ENCODE assay signal across 19 cellular contexts in the genomic region with DNA sequence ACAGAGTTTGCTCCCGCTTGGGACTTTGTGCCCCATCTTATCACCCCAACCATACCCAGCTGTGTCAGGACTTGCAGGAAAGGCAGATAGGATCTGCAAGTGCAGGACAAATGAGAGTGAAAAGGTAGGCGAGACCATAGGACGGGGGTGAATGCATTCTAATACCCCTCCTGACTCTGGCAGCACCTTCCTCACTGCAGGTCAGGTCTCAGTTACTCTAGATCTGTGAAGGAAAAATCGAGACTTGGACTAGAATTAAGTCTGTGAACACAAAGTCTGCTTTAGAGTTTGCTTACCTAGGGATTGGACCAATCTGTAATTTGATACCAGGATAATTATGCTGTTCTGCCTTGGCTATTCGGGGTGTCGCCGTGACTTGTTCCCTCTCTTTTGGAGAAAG. TPM values are rescaled to one million over a fixed set of nuclear protein-coding genes. Genes with fewer than 3 reads are reported as not detected.
A peak's percentile ranks its signal among the peaks of the same experiment; 100 is the strongest.
DNase-seq lines count a peak whose midpoint lies in the region; ATAC-seq and TF ChIP-seq lines count a peak whose summit lies in the region.
"Had no signal": no experiment of that assay in that cellular context is flagged by ENCODE, and none has a peak within 500 bp of the region (broad histone marks: within the 10 kb centered on the region; RNA-seq: fewer than 3 reads in every experiment).

No MANE protein-coding gene starts in this region.

- TF ChIP-seq CTCF in GM23338 (conservative IDR thresholded peaks at IDR 0.05; ENCODE audit: low read depth in 2 of 2) (no peak), RWPE1 (conservative IDR thresholded peaks at IDR 0.05; ENCODE audit: low read depth) (no peak), mammary epithelial cell (conservative IDR thresholded peaks at IDR 0.05 in 1 of 2, IDR thresholded peaks at IDR 0.05 in 1 of 2; ENCODE audit: extremely low read depth in 1 of 2, insufficient read depth in 1 of 2, low read depth in 1 of 2, low read length in 2 of 2) (no peak), parathyroid adenoma (IDR thresholded peaks at IDR 0.05) (no peak)

- H4K20me1 ChIP-seq in GM23338 (replicated peaks; ENCODE audit: insufficient read depth) (no peaks in the 10 kb centered on the region), mammary epithelial cell (ENCODE audit: insufficient read depth, low read length) (no peaks in the 10 kb centered on the region)

- POLR2A ChIA-PET in RWPE1 (lab: Yijun Ruan, JAX; ENCODE audit: low non-redundant PET), result no interaction called here

- no peak overlapping the region for H3K4me3 Mint-ChIP-seq in GM23338
- H3K4me3 Mint-ChIP-seq: CD4-positive, alpha-beta memory T cell; HFFc6 had no signal

- in situ Hi-C loops in mammary epithelial cell (cut with MboI; ENCODE audit: low sequenced_read_pairs in 2 of 2), result no loop called here

- H3K9ac ChIP-seq in mammary epithelial cell (ENCODE audit: insufficient read depth, low read length) (no peak overlapping the region), parathyroid adenoma (no peak overlapping the region)

- 53% methylated on average over 7 of the region's 7 CpGs for WGBS in mammary epithelial cell (ENCODE audit: low coverage, missing lambda C conversion rate)

- H2AFZ ChIP-seq in GM23338 (no peak overlapping the region), mammary epithelial cell (ENCODE audit: low read depth, low read length) (peak overlapping the region; percentile 6), parathyroid adenoma (peak overlapping the region; percentile 76)

- H3K27ac Mint-ChIP-seq in GM23338, result 0 out of 2 replicates have a peak overlapping the region, but pooled peaks have one; percentile 24
- H3K27ac Mint-ChIP-seq: CD4-positive, alpha-beta memory T cell; HFFc6 had no signal

- no peaks in the 10 kb centered on the region for H3K27me3 ChIP-seq in GM23338 (ENCODE audit: insufficient read depth)
- H3K27me3 ChIP-seq in mammary epithelial cell (ENCODE audit: insufficient read depth, low read length), result no peaks in the 10 kb centered on the region
- no peaks in the 10 kb centered on the region for H3K27me3 ChIP-seq in parathyroid adenoma (ENCODE audit: control insufficient read depth, insufficient read depth, low read length)
- no peaks in the 10 kb centered on the region for H3K27me3 ChIP-seq in effector memory CD4-positive, alpha-beta T cell (replicated peaks; ENCODE audit: control insufficient read depth, insufficient read depth, low read length, poor library complexity, severe bottlenecking)
- H3K27me3 ChIP-seq: BE2C had no signal

- H3K9me3 ChIP-seq in mammary epithelial cell (replicated peaks; ENCODE audit: insufficient read depth, low read length), result no peaks in the 10 kb centered on the region
- no peaks in the 10 kb centered on the region for H3K9me3 ChIP-seq in parathyroid adenoma (ENCODE audit: control insufficient read depth, low read length)
- H3K9me3 ChIP-seq in effector memory CD4-positive, alpha-beta T cell (ENCODE audit: control insufficient read depth, low read length), result no peaks in the 10 kb centered on the region
- H3K9me3 ChIP-seq: A549, BE2C, HAP-1 had no signal

- dilution Hi-C loops in mammary epithelial cell (cut with HindIII; ENCODE audit: low sequenced_read_pairs), result no loop called here

- no peaks in the 10 kb centered on the region for H3K9me3 Mint-ChIP-seq in GM23338
- H3K9me3 Mint-ChIP-seq: CD4-positive, alpha-beta memory T cell; HFFc6 had no signal

- CTCF ChIA-PET in RWPE1 (lab: Yijun Ruan, JAX) (interaction anchor here (0.5 kb wide), 1 partner anchor 14 kb away, joined by 3 read pairs; no protein-coding TSS in a partner anchor), mammary epithelial cell (lab: Charles Lee; ENCODE audit: low non-redundant PET) (interaction anchor here (0.6 kb wide), 1 partner anchor 150 kb away, joined by 3 read pairs; no protein-coding TSS in a partner anchor)

- H3K36me3 ChIP-seq in GM23338 (ENCODE audit: insufficient read depth), result peaks cover 16% of the 10 kb centered on the region
- H3K36me3 ChIP-seq in mammary epithelial cell (ENCODE audit: insufficient read depth, low read length), result peaks cover 37% of the 10 kb centered on the region
- no peaks in the 10 kb centered on the region for H3K36me3 ChIP-seq in parathyroid adenoma (ENCODE audit: control insufficient read depth, insufficient read depth, low read length)
- no peaks in the 10 kb centered on the region for H3K36me3 ChIP-seq in effector memory CD4-positive, alpha-beta T cell (ENCODE audit: control insufficient read depth, insufficient read depth, low read length)

- H3K4me3 ChIP-seq in GM23338 (no peak overlapping the region), mammary epithelial cell (replicated peaks in 1 of 3; ENCODE audit: insufficient read depth in 1 of 3, low read depth in 2 of 3, low read length in 3 of 3) (no peak overlapping the region), parathyroid adenoma (ENCODE audit: low read depth, low read length) (no peak overlapping the region)
- no peak overlapping the region for H3K4me3 ChIP-seq in effector memory CD4-positive, alpha-beta T cell (ENCODE audit: insufficient read depth, low read depth, low read length, poor library complexity, severe bottlenecking)
- H3K4me3 ChIP-seq: A549, HAP-1 had no signal

- H3F3A ChIP-seq in GM23338 (replicated peaks; ENCODE audit: low read depth), result no peaks in the 10 kb centered on the region

- no peak for ATAC-seq in GM23338
- ATAC-seq: A549 had no signal

- H3K79me2 ChIP-seq in GM23338 (replicated peaks; ENCODE audit: insufficient read depth), result no peaks in the 10 kb centered on the region
- H3K79me2 ChIP-seq in mammary epithelial cell (ENCODE audit: insufficient read depth, low read length), result peaks cover 7% of the 10 kb centered on the region
- H3K79me2 ChIP-seq in parathyroid adenoma, result no peaks in the 10 kb centered on the region

- no peak overlapping the region for H3K4me2 ChIP-seq in GM23338
- H3K4me2 ChIP-seq in mammary epithelial cell (ENCODE audit: insufficient read depth, low read depth, low read length), result no peak overlapping the region
- no peak overlapping the region for H3K4me2 ChIP-seq in parathyroid adenoma (ENCODE audit: low read length)
- H3K4me2 ChIP-seq: A549 had no signal

- H3K27ac ChIP-seq in GM23338 (ENCODE audit: low read depth) (no peak overlapping the region), RWPE1 (0 out of 2 replicates have a peak overlapping the region, but pooled peaks have one; percentile 37), mammary epithelial cell (ENCODE audit: insufficient read depth, low read depth, low read length) (no peak overlapping the region), parathyroid adenoma (peak overlapping the region; percentile 22)
- H3K27ac ChIP-seq in effector memory CD4-positive, alpha-beta T cell (ENCODE audit: insufficient read depth, low read length, poor library complexity, severe bottlenecking), result no peak overlapping the region
- H3K27ac ChIP-seq: A549, C4-2B had no signal

- H3K36me3 Mint-ChIP-seq in GM23338 (ENCODE audit: low read depth), result peaks cover 33% of the 10 kb centered on the region
- H3K36me3 Mint-ChIP-seq: CD4-positive, alpha-beta memory T cell had no signal

- BruUV-seq in mammary epithelial cell (replicated peaks; lab: Mats Ljungman, UMichigan), result no TSS peak

- no peaks in the 10 kb centered on the region for H3K27me3 Mint-ChIP-seq in GM23338 (ENCODE audit: insufficient read depth, low read depth, poor library complexity)

- H3K4me1 Mint-ChIP-seq in GM23338, result no peaks in the 10 kb centered on the region
- H3K4me1 Mint-ChIP-seq: CD4-positive, alpha-beta memory T cell had no signal

- no peaks in the 10 kb centered on the region for H3K4me1 ChIP-seq in GM23338 (ENCODE audit: insufficient read depth)
- H3K4me1 ChIP-seq in mammary epithelial cell (ENCODE audit: insufficient read depth, low read length), result peaks cover 24% of the 10 kb centered on the region
- H3K4me1 ChIP-seq in parathyroid adenoma, result peaks cover 9% of the 10 kb centered on the region
- H3K4me1 ChIP-seq in effector memory CD4-positive, alpha-beta T cell (ENCODE audit: control insufficient read depth, insufficient read depth, low read length, poor library complexity, severe bottlenecking), result no peaks in the 10 kb centered on the region
- H3K4me1 ChIP-seq: BE2C, HAP-1 had no signal

- intact Hi-C loops in mammary epithelial cell (cut with micrococcal nuclease), result no loop called here

- no peaks in the 10 kb centered on the region for H3K9me2 ChIP-seq in GM23338 (ENCODE audit: insufficient read depth)

- DNase-seq in GM23338 (ENCODE audit: low spot score) (no peak), RWPE1 (ENCODE audit: low spot score) (no peak), mammary epithelial cell (no peak), HK-2 (ENCODE audit: unreplicated experiment) (no peak), inferior parietal cortex (ENCODE audit: extremely low spot score) (no peak)
- DNase-seq in activated CD8-positive, alpha-beta memory T cell treated with anti-CD3 and anti-CD28 coated beads for 24 hours, result no peak
- no peak for DNase-seq in effector memory CD4-positive, alpha-beta T cell
- DNase-seq: BE2C; CD4-positive, alpha-beta memory T cell; COR-L47; GF-D8; HFFc6; IMR-90 had no signal

TF ChIP-seq in GM23338, 12 proteins besides CTCF, POLR2A, EP300 and RAD21 (continues in another document):
- TF ChIP-seq JUNB (IDR thresholded peaks at IDR 0.05; ENCODE audit: unreplicated experiment), result no peak

RNA-seq across cellular contexts. Expression of a gene that starts 19.7 kb away (rescaled TPM):
- total RNA-seq in GM23338 (2014; rRNA removed; shearing (Covaris generic)), result not detected in 2 replicates
- not detected in 2 replicates for polyA plus RNA-seq in GM23338 (2016; fragmentation: Nextera tagmentation; extraction: Ambion mirVana)
- 1 to 10 TPM; 1.2 to 1.4 TPM for total RNA-seq in mammary epithelial cell
- polyA plus RNA-seq in mammary epithelial cell, result 0.07 TPM
- not detected for polyA minus RNA-seq in mammary epithelial cell
- total RNA-seq: CD4-positive, alpha-beta memory T cell; H1; HFFc6; IMR-90 had no signal
- polyA plus RNA-seq: A549; AG04450; CD4-positive, alpha-beta memory T cell; H1; IMR-90 had no signal

RNA-seq across cellular contexts. Expression of a gene that starts 23.9 kb away (rescaled TPM):
- total RNA-seq in GM23338 (2014; rRNA removed; shearing (Covaris generic)), result 15.1 and 16.2 TPM in 2 replicates
- 28.6 and 30.2 TPM in 2 replicates for polyA plus RNA-seq in GM23338 (2016; fragmentation: Nextera tagmentation; extraction: Ambion mirVana)
- total RNA-seq in mammary epithelial cell, result 10 to 100 TPM in 1 of 2 donors, under 1 TPM in 1; 0.83 to 32.7 TPM
- 15.1 TPM for polyA plus RNA-seq in mammary epithelial cell
- 18.2 TPM for polyA minus RNA-seq in mammary epithelial cell

RNA-seq across cellular contexts. Expression of a gene that starts 43.8 kb away (rescaled TPM):
- 0.19 and 0.73 TPM in 2 replicates for total RNA-seq in GM23338 (2014; rRNA removed; shearing (Covaris generic))
- polyA plus RNA-seq in GM23338 (2016; fragmentation: Nextera tagmentation; extraction: Ambion mirVana), result 0.47 and 0.65 TPM in 2 replicates
- total RNA-seq in mammary epithelial cell, result 100 to 1,000 TPM in 1 of 2 donors, 10 to 100 TPM in 1; 17.5 to 184 TPM
- polyA plus RNA-seq in mammary epithelial cell, result 26.3 TPM
- 69.9 TPM for polyA minus RNA-seq in mammary epithelial cell
- polyA plus RNA-seq: CD4-positive, alpha-beta memory T cell had no signal

Comparison
In these comparisons a context has a peak if more than half of its experiments do, and no peak if none do; other contexts are left out.
1. H3K27ac ChIP-seq: peak in RWPE1 (single experiment) and parathyroid adenoma (single experiment); none in GM23338 (single experiment), mammary epithelial cell (single experiment) and effector memory CD4-positive, alpha-beta T cell (single experiment).
2. RNA of a gene that starts 43.8 kb away (total RNA-seq): 17.5 to 184 TPM in mammary epithelial cell; 0.19 to 0.73 TPM in GM23338; every median in the first group is over 10 times any median in the second.